ENCODE assay signal across 8 cellular contexts in the genomic region with DNA sequence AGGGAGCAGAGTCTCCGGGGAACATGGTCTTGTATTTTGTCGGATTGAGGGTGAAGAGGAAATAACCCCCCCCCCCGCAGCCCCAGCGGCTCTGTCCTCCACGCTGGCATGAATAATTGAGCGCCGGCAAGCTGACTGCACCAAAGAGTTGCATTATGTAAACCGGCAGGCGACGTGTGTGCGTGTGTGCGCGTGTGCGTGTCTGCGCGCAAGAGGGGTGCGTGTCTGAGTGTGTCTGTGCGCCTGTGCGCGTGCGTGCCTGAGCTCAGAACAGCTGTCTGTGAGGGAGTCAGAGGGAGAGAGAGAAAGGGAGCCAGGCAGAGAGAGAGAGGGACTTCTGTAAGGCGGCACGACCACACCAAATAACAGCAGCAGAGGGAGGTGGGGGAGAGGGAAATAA.
DNase-seq lines count a peak whose midpoint lies in the region; ATAC-seq and TF ChIP-seq lines count a peak whose summit lies in the region.

No MANE protein-coding gene starts in this region.

- no peaks in the 10 kb centered on the region for H3K9me3 ChIP-seq in CD8-positive, alpha-beta memory T cell (ENCODE audit: low read length)
- H3K9me3 ChIP-seq in SJCRH30 (replicated peaks) (no peaks in the 10 kb centered on the region), muscle layer of colon (ENCODE audit: low read length) (no peaks in the 10 kb centered on the region), upper lobe of left lung (no peaks in the 10 kb centered on the region)

- TF ChIP-seq CTCF in endothelial cell (IDR thresholded peaks at IDR 0.05; ENCODE audit: unreplicated experiment) (no peak), upper lobe of left lung (IDR thresholded peaks at IDR 0.05) (no peak)

- POLR2A ChIA-PET in CD8-positive, alpha-beta memory T cell (lab: Charles Lee): no interaction called here

- no peaks in the 10 kb centered on the region for H3K36me3 Mint-ChIP-seq in CD8-positive, alpha-beta memory T cell
- no peaks in the 10 kb centered on the region for H3K36me3 Mint-ChIP-seq in endothelial cell (ENCODE audit: low read depth, unreplicated experiment)

- TF ChIP-seq EP300 in upper lobe of left lung (IDR thresholded peaks at IDR 0.05): no peak

- DNase-seq in CD8-positive, alpha-beta memory T cell: peak in 2 of 5 donors; percentile 5 to 25
- DNase-seq in HCEC 1CT (peak; percentile 47), SJCRH30 (peak; percentile 70 to 75), endothelial cell (ENCODE audit: low spot score) (no peak), upper lobe of left lung (peak in 1 of 2 donors; percentile 86)

- H3K27me3 ChIP-seq in CD8-positive, alpha-beta memory T cell (ENCODE audit: insufficient read depth, low read length, poor library complexity, severe bottlenecking): no peaks in the 10 kb centered on the region
- H3K27me3 ChIP-seq in SJCRH30 (no peaks in the 10 kb centered on the region), muscle layer of colon (ENCODE audit: control insufficient read depth in 1 of 2, insufficient read depth in 2 of 2, low read length in 2 of 2) (no peaks in the 10 kb centered on the region), upper lobe of left lung (no peaks in the 10 kb centered on the region)

- H3K9me3 Mint-ChIP-seq in CD8-positive, alpha-beta memory T cell: no peaks in the 10 kb centered on the region
- H3K9me3 Mint-ChIP-seq in endothelial cell (ENCODE audit: unreplicated experiment): no peaks in the 10 kb centered on the region

- peaks cover 0 to 6% of the 10 kb centered on the region in 2 donors for H3K27me3 Mint-ChIP-seq in CD8-positive, alpha-beta memory T cell
- H3K27me3 Mint-ChIP-seq in endothelial cell (ENCODE audit: unreplicated experiment): peaks cover 7% of the 10 kb centered on the region

- H3K4me3 Mint-ChIP-seq in CD8-positive, alpha-beta memory T cell: peak overlapping the region in 4 of 7 donors; percentile 1 to 83 (median 51)
- H3K4me3 Mint-ChIP-seq in endothelial cell (ENCODE audit: unreplicated experiment): no peak overlapping the region

- no peaks in the 10 kb centered on the region for H3K4me1 ChIP-seq in CD8-positive, alpha-beta memory T cell (ENCODE audit: insufficient read depth, low read length)
- H3K4me1 ChIP-seq in SJCRH30: peaks cover 15% of the 10 kb centered on the region
- H3K4me1 ChIP-seq in muscle layer of colon (ENCODE audit: insufficient read depth, low read length): peaks cover 20% of the 10 kb centered on the region
- peaks cover 0 to 18% (median 9%) of the 10 kb centered on the region in 4 donors for H3K4me1 ChIP-seq in upper lobe of left lung

- H3K27ac ChIP-seq in CD8-positive, alpha-beta memory T cell (ENCODE audit: low read depth, low read length): no peak overlapping the region
- peak overlapping the region; percentile 70 for H3K27ac ChIP-seq in SJCRH30
- H3K27ac ChIP-seq in muscle layer of colon (ENCODE audit: low read depth, low read length): no peak overlapping the region
- H3K27ac ChIP-seq in upper lobe of left lung: no peak overlapping the region

- H3K36me3 ChIP-seq in CD8-positive, alpha-beta memory T cell (ENCODE audit: insufficient read depth, low read length): no peaks in the 10 kb centered on the region
- H3K36me3 ChIP-seq in SJCRH30 (no peaks in the 10 kb centered on the region), muscle layer of colon (ENCODE audit: insufficient read depth, low read length) (no peaks in the 10 kb centered on the region), upper lobe of left lung (no peaks in the 10 kb centered on the region)

- peaks cover 0 to 10% (median 5%) of the 10 kb centered on the region in 3 donors for H3K4me1 Mint-ChIP-seq in CD8-positive, alpha-beta memory T cell
- peaks cover 43% of the 10 kb centered on the region for H3K4me1 Mint-ChIP-seq in endothelial cell (ENCODE audit: unreplicated experiment)

- no peak for TF ChIP-seq POLR2A in upper lobe of left lung (IDR thresholded peaks at IDR 0.05)

- peak overlapping the region; percentile 47 for H3K9ac ChIP-seq in muscle layer of colon (ENCODE audit: low read length)

- H3K4me3 ChIP-seq in CD8-positive, alpha-beta memory T cell (ENCODE audit: low read length): no peak overlapping the region
- H3K4me3 ChIP-seq in SJCRH30: peak overlapping the region; percentile 50
- H3K4me3 ChIP-seq in muscle layer of colon (ENCODE audit: low read depth in 1 of 2, low read length in 2 of 2): peak overlapping the region; percentile 30 to 54
- H3K4me3 ChIP-seq in upper lobe of left lung: peak overlapping the region; percentile 13 to 44 (median 26)

- peak overlapping the region in 2 of 8 donors; percentile 63 to 86 for H3K27ac Mint-ChIP-seq in CD8-positive, alpha-beta memory T cell
- H3K27ac Mint-ChIP-seq in endothelial cell (ENCODE audit: unreplicated experiment): peak overlapping the region; percentile 70

- peak; percentile 82 to 90 for ATAC-seq in upper lobe of left lung (ENCODE audit: low FRiP score in 2 of 2)
- no peak for ATAC-seq in HG02588 (IDR thresholded peaks at IDR 0.05; ENCODE audit: unreplicated experiment)
- ATAC-seq in GM19023 (IDR thresholded peaks at IDR 0.05; ENCODE audit: unreplicated experiment): no peak

- 6 to 20% methylated on average over 21 to 23 of the region's 23 CpGs for WGBS in upper lobe of left lung, 2 donors

- CTCF ChIA-PET in CD8-positive, alpha-beta memory T cell (lab: Charles Lee): interaction anchor here (0.5 to 2.6 kb wide), 3 partner anchors 17 to 995 kb away, joined by 5 to 10 read pairs (median 6); no protein-coding TSS in a partner anchor

Comparison
In these comparisons a context has a peak if more than half of its experiments do, and no peak if none do; other contexts are left out.
1. ATAC-seq: peak in upper lobe of left lung (2 of 2); none in HG02588 (single experiment) and GM19023 (single experiment).